In genomic region chr4:184958839-184959238, GRCh38 we compare ENCODE assay signal across 17 cellular contexts. TPM values are rescaled to one million over a fixed set of nuclear protein-coding genes. Genes with fewer than 3 reads are reported as not detected.
"Had no signal": no experiment of that assay in that cellular context is flagged by ENCODE, and none has a peak within 500 bp of the region (broad histone marks: within the 10 kb centered on the region; RNA-seq: fewer than 3 reads in every experiment).

No MANE protein-coding gene starts in this region.

- H3K27ac Mint-ChIP-seq: activated CD8-positive, alpha-beta T cell treated with anti-CD3 and anti-CD28 coated beads for 36 hours; activated naive CD4-positive, alpha-beta T cell treated with anti-CD3 and anti-CD28 coated beads, Interleukin-2, amount 50 U/mL, for 72 hours; activated T-cell treated with anti-CD3 and anti-CD28 coated beads, Interleukin-2, amount 50 U/mL, for 72 hours; stimulated activated memory B cell treated with anti-CD40 and anti-IgM and Interleukin-4, amounts not matched to agents 10 μg/mL and 1 μg/mL and 100 μg/mL, for 72 hours; WTC11 had no signal

- H2AFZ ChIP-seq: hepatocyte had no signal

- H3K79me2 ChIP-seq: hepatocyte had no signal

- H3K36me3 Mint-ChIP-seq: activated naive CD4-positive, alpha-beta T cell treated with anti-CD3 and anti-CD28 coated beads, Interleukin-2, amount 50 U/mL, for 72 hours; naive B cell; stimulated activated memory B cell treated with anti-CD40 and anti-IgM and Interleukin-4, amounts not matched to agents 10 μg/mL and 1 μg/mL and 100 μg/mL, for 72 hours; WTC11 had no signal

- DNase-seq: activated CD4-positive, alpha-beta T cell treated with anti-CD3 and anti-CD28 coated beads for 4 hours; activated CD8-positive, alpha-beta memory T cell treated with anti-CD3 and anti-CD28 coated beads, Interleukin-2, amount 50 U/mL, for 48 hours; activated CD8-positive, alpha-beta T cell treated with anti-CD3 and anti-CD28 coated beads for 36 hours; activated gamma-delta T cell; activated T-cell treated with anti-CD3 and anti-CD28 coated beads, Interleukin-2, amount 50 U/mL, for 72 hours; caudate nucleus; naive B cell; stimulated activated CD4-positive, alpha-beta T cell treated with anti-CD3 and anti-CD28 coated beads, Interleukin-2, amount 100 ng/mL, for 48 hours; thyroid gland had no signal

- H3K4me3 ChIP-seq: hepatocyte, thyroid gland had no signal

- ATAC-seq: activated CD8-positive, alpha-beta T cell treated with anti-CD3 and anti-CD28 coated beads for 36 hours; activated naive CD4-positive, alpha-beta T cell treated with anti-CD3 and anti-CD28 coated beads, Interleukin-2, amount 50 U/mL, for 72 hours; activated T-cell treated with anti-CD3 and anti-CD28 coated beads, Interleukin-2, amount 50 U/mL, for 72 hours; left lobe of liver; stimulated activated memory B cell treated with anti-CD40 and anti-IgM and Interleukin-4, amounts not matched to agents 10 μg/mL and 1 μg/mL and 100 μg/mL, for 72 hours; WTC11 had no signal

- H3K9me3 ChIP-seq: thyroid gland had no signal

- H3K4me2 ChIP-seq: hepatocyte had no signal

- H3K27ac ChIP-seq: hepatocyte, thyroid gland had no signal

- H3K36me3 ChIP-seq: thyroid gland had no signal

- H3K4me1 ChIP-seq: thyroid gland had no signal

- H3K9me3 Mint-ChIP-seq: activated CD8-positive, alpha-beta T cell treated with anti-CD3 and anti-CD28 coated beads for 36 hours; activated naive CD4-positive, alpha-beta T cell treated with anti-CD3 and anti-CD28 coated beads, Interleukin-2, amount 50 U/mL, for 72 hours; activated T-cell treated with anti-CD3 and anti-CD28 coated beads, Interleukin-2, amount 50 U/mL, for 72 hours; naive B cell; stimulated activated memory B cell treated with anti-CD40 and anti-IgM and Interleukin-4, amounts not matched to agents 10 μg/mL and 1 μg/mL and 100 μg/mL, for 72 hours; WTC11 had no signal

- H3K4me3 Mint-ChIP-seq: activated CD8-positive, alpha-beta T cell treated with anti-CD3 and anti-CD28 coated beads for 36 hours; activated T-cell treated with anti-CD3 and anti-CD28 coated beads, Interleukin-2, amount 50 U/mL, for 72 hours; naive B cell; stimulated activated memory B cell treated with anti-CD40 and anti-IgM and Interleukin-4, amounts not matched to agents 10 μg/mL and 1 μg/mL and 100 μg/mL, for 72 hours; WTC11 had no signal

- H3K4me1 Mint-ChIP-seq: stimulated activated memory B cell treated with anti-CD40 and anti-IgM and Interleukin-4, amounts not matched to agents 10 μg/mL and 1 μg/mL and 100 μg/mL, for 72 hours had no signal

- H3K27me3 ChIP-seq: hepatocyte, thyroid gland had no signal

RNA-seq across cellular contexts. Expression of gene HELT, which starts 59.5 kb away (rescaled TPM):
- total RNA-seq: activated CD8-positive, alpha-beta T cell treated with anti-CD3 and anti-CD28 coated beads for 36 hours; activated naive CD4-positive, alpha-beta T cell treated with anti-CD3 and anti-CD28 coated beads, Interleukin-2, amount 50 U/mL, for 72 hours; activated T-cell treated with anti-CD3 and anti-CD28 coated beads, Interleukin-2, amount 50 U/mL, for 72 hours; hepatocyte; left lobe of liver; lung microvascular endothelial cell; renal cortical epithelial cell; skeletal muscle tissue; thyroid gland had no signal
